ENCODE assay signal across 1 cellular context in the genomic region with DNA sequence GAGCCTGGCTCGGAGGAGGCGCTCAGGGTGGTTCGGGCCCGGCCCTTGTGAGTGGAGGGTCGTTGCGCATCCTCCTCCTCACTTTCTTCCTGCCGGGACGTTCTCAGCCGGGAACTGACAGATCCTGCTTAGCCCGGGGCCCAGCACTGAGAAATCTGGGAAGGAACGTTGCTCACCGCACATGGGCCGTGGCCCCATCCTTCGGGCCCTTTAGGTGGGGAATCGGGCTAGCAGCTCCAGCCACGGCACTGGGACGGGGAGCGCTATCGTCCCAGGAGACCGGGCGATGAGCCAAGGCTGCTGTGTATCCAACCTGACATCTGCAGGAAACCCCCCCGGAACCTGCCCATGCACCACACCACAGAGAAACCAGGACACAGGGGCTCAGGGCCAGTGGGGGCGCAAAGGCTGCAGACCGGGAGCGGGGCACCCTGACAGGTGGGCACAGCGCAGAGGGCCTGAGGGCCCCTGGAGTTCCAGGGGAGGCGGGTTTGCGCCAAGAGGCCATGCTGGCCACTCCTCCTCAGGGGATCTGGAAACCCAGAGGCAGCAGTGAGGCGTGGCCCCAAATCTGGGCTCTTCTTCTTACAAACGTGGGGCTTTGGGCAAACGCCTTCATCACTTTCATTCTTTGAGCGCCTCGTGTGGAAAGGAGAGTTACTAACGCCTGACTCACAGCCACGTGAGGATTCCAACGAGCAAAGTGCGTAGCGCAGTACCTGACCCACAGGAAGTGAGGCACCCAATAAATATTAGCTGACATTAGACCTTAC.
TF ChIP-seq lines count a peak whose summit lies in the region.

A gene (minus strand): TSS at position 116 of the 773 bp plus-strand sequence. CDS start 4,659 bp downstream, outside the sequence.

TF ChIP-seq in H1, 55 proteins besides CTCF, POLR2A, EP300 and RAD21 (continued from another document):
- TF ChIP-seq KDM4A (IDR thresholded peaks at IDR 0.05; ENCODE audit: low read depth, low read length, severe bottlenecking) (peak; percentile 72), TBP (IDR thresholded peaks at IDR 0.05; ENCODE audit: low read depth, low read length) (no peak), RBBP5 (IDR thresholded peaks at IDR 0.05; ENCODE audit: borderline replicate concordance, low read depth, low read length) (peak; percentile 17; the same call in 1 of the 2 replicates), SIN3A (conservative IDR thresholded peaks at IDR 0.05 in 1 of 2, IDR thresholded peaks at IDR 0.05 in 1 of 2; ENCODE audit: low read depth in 1 of 2, low read length in 2 of 2) (0 out of 4 replicates have a peak, but pooled peaks of 1 of the 2 experiments have one; percentile 35), BRCA1 (IDR thresholded peaks at IDR 0.05; ENCODE audit: low read depth, low read length) (no peak), TAF1 (IDR thresholded peaks at IDR 0.05; ENCODE audit: low read depth, low read length) (no peak), SAP30 (IDR thresholded peaks at IDR 0.05; ENCODE audit: insufficient read depth, insufficient replicate concordance, low read length) (peak; percentile 53), SP4 (IDR thresholded peaks at IDR 0.05; ENCODE audit: low read length) (peak; percentile 18; the same call in 1 of the 2 replicates)
- TF ChIP-seq, protein P1, sequence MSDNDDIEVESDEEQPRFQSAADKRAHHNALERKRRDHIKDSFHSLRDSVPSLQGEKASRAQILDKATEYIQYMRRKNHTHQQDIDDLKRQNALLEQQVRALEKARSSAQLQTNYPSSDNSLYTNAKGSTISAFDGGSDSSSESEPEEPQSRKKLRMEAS (IDR thresholded peaks at IDR 0.05), result peak; percentile 88
- TF ChIP-seq, protein P2, sequence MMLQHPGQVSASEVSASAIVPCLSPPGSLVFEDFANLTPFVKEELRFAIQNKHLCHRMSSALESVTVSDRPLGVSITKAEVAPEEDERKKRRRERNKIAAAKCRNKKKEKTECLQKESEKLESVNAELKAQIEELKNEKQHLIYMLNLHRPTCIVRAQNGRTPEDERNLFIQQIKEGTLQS (IDR thresholded peaks at IDR 0.05; ENCODE audit: insufficient read depth, low read depth, low read length), result 0 out of 2 replicates have a peak, but pooled peaks have one; percentile 4
- TF ChIP-seq, protein P3, sequence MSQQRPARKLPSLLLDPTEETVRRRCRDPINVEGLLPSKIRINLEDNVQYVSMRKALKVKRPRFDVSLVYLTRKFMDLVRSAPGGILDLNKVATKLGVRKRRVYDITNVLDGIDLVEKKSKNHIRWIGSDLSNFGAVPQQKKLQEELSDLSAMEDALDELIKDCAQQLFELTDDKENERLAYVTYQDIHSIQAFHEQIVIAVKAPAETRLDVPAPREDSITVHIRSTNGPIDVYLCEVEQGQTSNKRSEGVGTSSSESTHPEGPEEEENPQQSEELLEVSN (IDR thresholded peaks at IDR 0.05), result peak; percentile 43; the same call in 1 of the 2 replicates
